Comparison of ENCODE assay signal across 9 cellular contexts in the genomic region with DNA sequence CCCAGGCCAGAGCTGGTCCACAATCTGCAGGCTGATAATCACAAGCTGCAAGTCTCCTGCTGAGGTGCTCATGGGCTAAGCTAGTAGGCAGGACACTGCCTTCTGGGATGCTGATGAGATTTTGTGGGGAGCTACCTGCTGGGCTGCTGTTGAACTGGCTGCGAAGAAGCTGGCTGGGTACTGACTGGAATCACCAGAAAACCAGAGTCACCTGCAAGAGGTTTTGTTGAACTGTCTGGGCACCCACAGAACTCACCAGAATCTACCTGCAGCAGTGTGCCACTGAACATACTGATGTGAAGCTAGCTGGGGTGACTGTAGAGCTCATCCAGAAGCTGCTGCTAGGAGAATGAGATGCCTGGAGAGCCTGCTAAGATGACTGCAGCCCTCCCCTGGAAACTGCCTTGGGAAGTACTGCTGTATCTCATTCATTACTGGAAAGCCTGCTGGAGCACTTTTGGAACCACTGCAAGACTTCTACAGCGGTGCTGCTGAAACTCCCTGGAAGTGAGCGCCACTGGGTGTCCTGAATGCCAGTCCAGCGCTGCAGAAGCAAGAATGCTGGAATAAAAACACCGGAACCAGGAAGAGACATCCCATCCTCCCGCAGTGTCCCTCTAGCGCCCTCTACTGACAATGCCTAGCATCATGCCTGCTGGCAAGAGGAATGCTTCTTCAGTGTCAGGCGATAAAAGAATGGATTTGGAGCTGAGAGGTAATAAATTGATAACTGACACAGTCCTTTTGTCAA.
DNase-seq lines count a peak whose midpoint lies in the region; FAIRE-seq lines count a peak whose summit lies in the region.
"Had no signal": no experiment of that assay in that cellular context is flagged by ENCODE, and none has a peak within 500 bp of the region (broad histone marks: within the 10 kb centered on the region; RNA-seq: fewer than 3 reads in every experiment).

No MANE protein-coding gene starts in this region.

- H3K4me3 ChIP-seq in NT2/D1 (ENCODE audit: insufficient read length, low read depth) = no peak overlapping the region
- H3K4me3 ChIP-seq: BLaER1 had no signal

- H3K36me3 ChIP-seq in NT2/D1 (ENCODE audit: insufficient read depth, insufficient read length, low read length) = no peaks in the 10 kb centered on the region
- H3K36me3 ChIP-seq: BLaER1 had no signal

- H3K9me3 Mint-ChIP-seq in activated T-helper 1 cell treated with anti-CD3 and anti-CD28 coated beads, Interleukin-12 subunit alpha, Interleukin-12 subunit beta, Interleukin-2, Interleukin-4 antibody, amounts not matched to agents 30 ng/mL and 10 ng/mL and 1 ng/mL, durations not matched to agents 14 hours and 24 hours and 36 hours = peaks cover 16% of the 10 kb centered on the region

- peaks cover 1% of the 10 kb centered on the region for H3K36me3 Mint-ChIP-seq in activated T-helper 1 cell treated with anti-CD3 and anti-CD28 coated beads, Interleukin-12 subunit alpha, Interleukin-12 subunit beta, Interleukin-2, Interleukin-4 antibody, amounts not matched to agents 30 ng/mL and 10 ng/mL and 1 ng/mL, durations not matched to agents 14 hours and 24 hours and 36 hours (ENCODE audit: low read depth)

- H3K4me1 ChIP-seq in NT2/D1 (ENCODE audit: insufficient read depth, insufficient read length) = no peaks in the 10 kb centered on the region
- H3K4me1 ChIP-seq: BLaER1 had no signal

- peak overlapping the region; percentile 45 for H3K9ac ChIP-seq in NT2/D1 (ENCODE audit: insufficient read length, low read depth)
- H3K9ac ChIP-seq: BLaER1 had no signal

- DNase-seq in NCI-H1436 (lab: John Stamatoyannopoulos, UW) = peak; percentile 0
- no peak for DNase-seq in NCI-H1436 treated with DMSO at 0.1 percent for 48 hours (lab: John Stamatoyannopoulos, UW)
- DNase-seq in HT-29 (ENCODE audit: low spot score) = peak; percentile 88
- peak; percentile 76 for DNase-seq in NT2/D1 (ENCODE audit: low read depth, low spot score)
- peak; percentile 21 for DNase-seq in activated T-helper 1 cell treated with anti-CD3 and anti-CD28 coated beads, Interleukin-12 subunit alpha, Interleukin-12 subunit beta, Interleukin-2, Interleukin-4 antibody, amounts not matched to agents 30 ng/mL and 10 ng/mL and 1 ng/mL, durations not matched to agents 14 hours and 24 hours and 36 hours (ENCODE audit: low spot score)
- DNase-seq in frontal cortex (ENCODE audit: low spot score in 2 of 2) = peak; percentile 29 to 37
- peak in 53 of 56 donors; percentile 9 to 86 (median 62) for DNase-seq in nucleus accumbens (lab: John Stamatoyannopoulos, UW)
- DNase-seq in urothelium cell line (ENCODE audit: low spot score) = peak; percentile 76

- no peak overlapping the region for H3K27ac Mint-ChIP-seq in activated T-helper 1 cell treated with anti-CD3 and anti-CD28 coated beads, Interleukin-12 subunit alpha, Interleukin-12 subunit beta, Interleukin-2, Interleukin-4 antibody, amounts not matched to agents 30 ng/mL and 10 ng/mL and 1 ng/mL, durations not matched to agents 14 hours and 24 hours and 36 hours

- no peak for FAIRE-seq in frontal cortex (lab: Jason Lieb, UNC)
- peak; percentile 46 for FAIRE-seq in urothelium cell line (lab: Jason Lieb, UNC)

- intact Hi-C loops in activated T-helper 1 cell treated with anti-CD3 and anti-CD28 coated beads, Interleukin-12 subunit alpha, Interleukin-12 subunit beta, Interleukin-2, Interleukin-4 antibody, amounts not matched to agents 30 ng/mL and 10 ng/mL and 1 ng/mL, durations not matched to agents 14 hours and 24 hours and 36 hours (cut with micrococcal nuclease) = loop anchor here (1.0 kb wide), 1 partner anchor 177 kb away; no protein-coding TSS in a partner anchor

- peaks cover 26% of the 10 kb centered on the region for H3K27me3 Mint-ChIP-seq in activated T-helper 1 cell treated with anti-CD3 and anti-CD28 coated beads, Interleukin-12 subunit alpha, Interleukin-12 subunit beta, Interleukin-2, Interleukin-4 antibody, amounts not matched to agents 30 ng/mL and 10 ng/mL and 1 ng/mL, durations not matched to agents 14 hours and 24 hours and 36 hours (ENCODE audit: insufficient read depth)

- peaks cover 15% of the 10 kb centered on the region; the same call in 1 of the 2 replicates for H3K9me3 ChIP-seq in NT2/D1 (ENCODE audit: insufficient read depth, low read length)

- no peaks in the 10 kb centered on the region for H3K4me1 Mint-ChIP-seq in activated T-helper 1 cell treated with anti-CD3 and anti-CD28 coated beads, Interleukin-12 subunit alpha, Interleukin-12 subunit beta, Interleukin-2, Interleukin-4 antibody, amounts not matched to agents 30 ng/mL and 10 ng/mL and 1 ng/mL, durations not matched to agents 14 hours and 24 hours and 36 hours (ENCODE audit: low read depth)

- no peaks in the 10 kb centered on the region for H3K27me3 ChIP-seq in NT2/D1 (ENCODE audit: insufficient read depth, insufficient read length)
- H3K27me3 ChIP-seq: BLaER1 had no signal

- no peak overlapping the region for H3K4me3 Mint-ChIP-seq in activated T-helper 1 cell treated with anti-CD3 and anti-CD28 coated beads, Interleukin-12 subunit alpha, Interleukin-12 subunit beta, Interleukin-2, Interleukin-4 antibody, amounts not matched to agents 30 ng/mL and 10 ng/mL and 1 ng/mL, durations not matched to agents 14 hours and 24 hours and 36 hours
